2 cellular contexts compared by ENCODE assay signal in the genomic region with DNA sequence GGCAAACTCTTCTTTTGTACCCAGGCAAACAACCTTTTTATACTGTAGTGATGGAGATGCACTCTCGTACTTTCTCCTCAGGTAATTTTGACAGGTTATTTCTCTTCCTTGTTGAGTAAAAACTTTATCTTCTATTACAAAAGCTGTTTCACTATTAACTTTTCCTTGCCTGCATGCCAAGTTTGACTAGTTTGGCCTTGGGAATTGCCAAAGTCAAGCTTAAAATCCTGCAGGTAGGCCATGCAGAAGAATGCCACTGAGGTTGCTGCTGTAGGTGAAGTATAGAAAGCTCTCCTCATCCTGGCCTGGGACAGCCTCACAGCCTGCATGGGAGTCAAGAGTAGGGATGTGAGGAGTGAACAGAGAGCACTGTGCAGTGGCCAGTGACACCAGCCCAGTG.
TF ChIP-seq lines count a peak whose summit lies in the region.

No MANE protein-coding gene starts in this region.

TF ChIP-seq in HepG2, 621 proteins besides CTCF, POLR2A, EP300 and RAD21 (continues in another document):
- TF ChIP-seq CENPT (CRISPR knock-in tag; IDR thresholded peaks at IDR 0.05; ENCODE audit: low read depth) (no peak), HMGXB4 (CRISPR knock-in tag; IDR thresholded peaks at IDR 0.05; ENCODE audit: borderline replicate concordance in 1 of 2, low read depth in 1 of 2) (no peak), KLF16 (CRISPR knock-in tag; IDR thresholded peaks at IDR 0.05) (no peak)
- TF ChIP-seq, protein P1, sequence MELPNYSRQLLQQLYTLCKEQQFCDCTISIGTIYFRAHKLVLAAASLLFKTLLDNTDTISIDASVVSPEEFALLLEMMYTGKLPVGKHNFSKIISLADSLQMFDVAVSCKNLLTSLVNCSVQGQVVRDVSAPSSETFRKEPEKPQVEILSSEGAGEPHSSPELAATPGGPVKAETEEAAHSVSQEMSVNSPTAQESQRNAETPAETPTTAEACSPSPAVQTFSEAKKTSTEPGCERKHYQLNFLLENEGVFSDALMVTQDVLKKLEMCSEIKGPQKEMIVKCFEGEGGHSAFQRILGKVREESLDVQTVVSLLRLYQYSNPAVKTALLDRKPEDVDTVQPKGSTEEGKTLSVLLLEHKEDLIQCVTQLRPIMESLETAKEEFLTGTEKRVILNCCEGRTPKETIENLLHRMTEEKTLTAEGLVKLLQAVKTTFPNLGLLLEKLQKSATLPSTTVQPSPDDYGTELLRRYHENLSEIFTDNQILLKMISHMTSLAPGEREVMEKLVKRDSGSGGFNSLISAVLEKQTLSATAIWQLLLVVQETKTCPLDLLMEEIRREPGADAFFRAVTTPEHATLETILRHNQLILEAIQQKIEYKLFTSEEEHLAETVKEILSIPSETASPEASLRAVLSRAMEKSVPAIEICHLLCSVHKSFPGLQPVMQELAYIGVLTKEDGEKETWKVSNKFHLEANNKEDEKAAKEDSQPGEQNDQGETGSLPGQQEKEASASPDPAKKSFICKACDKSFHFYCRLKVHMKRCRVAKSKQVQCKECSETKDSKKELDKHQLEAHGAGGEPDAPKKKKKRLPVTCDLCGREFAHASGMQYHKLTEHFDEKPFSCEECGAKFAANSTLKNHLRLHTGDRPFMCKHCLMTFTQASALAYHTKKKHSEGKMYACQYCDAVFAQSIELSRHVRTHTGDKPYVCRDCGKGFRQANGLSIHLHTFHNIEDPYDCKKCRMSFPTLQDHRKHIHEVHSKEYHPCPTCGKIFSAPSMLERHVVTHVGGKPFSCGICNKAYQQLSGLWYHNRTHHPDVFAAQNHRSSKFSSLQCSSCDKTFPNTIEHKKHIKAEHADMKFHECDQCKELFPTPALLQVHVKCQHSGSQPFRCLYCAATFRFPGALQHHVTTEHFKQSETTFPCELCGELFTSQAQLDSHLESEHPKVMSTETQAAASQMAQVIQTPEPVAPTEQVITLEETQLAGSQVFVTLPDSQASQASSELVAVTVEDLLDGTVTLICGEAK (IDR thresholded peaks at IDR 0.05): no peak
- TF ChIP-seq, protein P1 (CRISPR knock-in tag; IDR thresholded peaks at IDR 0.05): no peak

TF ChIP-seq in H1, 55 proteins besides CTCF, POLR2A, EP300 and RAD21:
- TF ChIP-seq SP4 (IDR thresholded peaks at IDR 0.05; ENCODE audit: low read length): no peak
